Comparison of ENCODE assay signal across 1 cellular context in genomic region chr18:9637036-9637767, GRCh38.
TF ChIP-seq lines count a peak whose summit lies in the region.

No MANE protein-coding gene starts in this region.

TF ChIP-seq in HepG2, 621 proteins besides CTCF, POLR2A, EP300 and RAD21:
- TF ChIP-seq SIX1 (CRISPR knock-in tag; IDR thresholded peaks at IDR 0.05; ENCODE audit: borderline replicate concordance), result no peak
- no peak for TF ChIP-seq ZNF446 (CRISPR knock-in tag; IDR thresholded peaks at IDR 0.05)
- no peak for TF ChIP-seq ZNF75D (CRISPR knock-in tag; IDR thresholded peaks at IDR 0.05; ENCODE audit: borderline replicate concordance)
- TF ChIP-seq SNAPC5 (CRISPR knock-in tag; IDR thresholded peaks at IDR 0.05; ENCODE audit: borderline replicate concordance), result no peak
- TF ChIP-seq GTF2F1 (IDR thresholded peaks at IDR 0.05; ENCODE audit: low read length), result no peak
